33 cellular contexts compared by ENCODE assay signal in genomic region chr5:9399094-9399493, GRCh38.
"Had no signal": no experiment of that assay in that cellular context is flagged by ENCODE, and none has a peak within 500 bp of the region (broad histone marks: within the 10 kb centered on the region; RNA-seq: fewer than 3 reads in every experiment).

No MANE protein-coding gene starts in this region.

- H3K4me1 ChIP-seq: adrenal gland, breast epithelium had no signal

- H3K27ac ChIP-seq: adrenal gland, body of pancreas, brain microvascular endothelial cell, breast epithelium, VCaP had no signal

- H3K36me3 ChIP-seq: adrenal gland, brain microvascular endothelial cell, breast epithelium had no signal

- ATAC-seq: activated CD8-positive, alpha-beta T cell treated with anti-CD3 and anti-CD28 coated beads for 36 hours; activated naive CD4-positive, alpha-beta T cell treated with anti-CD3 and anti-CD28 coated beads, Interleukin-2, amount 50 U/mL, for 72 hours; activated T-cell treated with anti-CD3 and anti-CD28 coated beads, Interleukin-2, amount 50 U/mL, for 4 hours; activated T-cell treated with anti-CD3 and anti-CD28 coated beads, Interleukin-2, amount 50 U/mL, for 72 hours; activated T-helper 17 cell treated with anti-CD3 and anti-CD28 coated beads, Interleukin-2, amount 50 U/mL, for 72 hours had no signal

- H3K9me3 ChIP-seq: adrenal gland, body of pancreas had no signal

- DNase-seq: activated B cell treated with CpG ODN at 0.5 μM for 24 hours; activated CD4-positive, alpha-beta memory T cell treated with anti-CD3 and anti-CD28 coated beads for 36 hours; activated CD4-positive, alpha-beta T cell treated with anti-CD3 and anti-CD28 coated beads for 4 hours; activated CD4-positive, alpha-beta T cell treated with anti-CD3 and anti-CD28 coated beads, Interleukin-2, amount 10 ng/mL, durations not matched to agents 24 days and 14 days; activated CD4-positive, alpha-beta T cell treated with anti-CD3 and anti-CD28 coated beads, Interleukin-2, amount 50 U/mL, for 1 hour; activated CD4-positive, alpha-beta T cell treated with anti-CD3 and anti-CD28 coated beads, Interleukin-2, amount 50 U/mL, for 4 hours; activated CD4-positive, CD25-positive, alpha-beta regulatory T cell treated with anti-CD3 and anti-CD28 coated beads, Interleukin-2, amount 50 U/mL, for 72 hours; activated CD8-positive, alpha-beta memory T cell treated with anti-CD3 and anti-CD28 coated beads, Interleukin-2, amount 50 U/mL, for 4 hours; activated CD8-positive, alpha-beta T cell treated with anti-CD3 and anti-CD28 coated beads for 36 hours; activated effector memory CD4-positive, alpha-beta T cell treated with anti-CD3 and anti-CD28 coated beads, Interleukin-2, amount 50 U/mL, for 16 hours; activated gamma-delta T cell treated with Interleukin-2 at 50 U/mL for 16 hours; activated naive CD4-positive, alpha-beta T cell; activated naive CD4-positive, alpha-beta T cell treated with anti-CD3 and anti-CD28 coated beads for 36 hours; activated naive CD4-positive, alpha-beta T cell treated with anti-CD3 and anti-CD28 coated beads, Interleukin-2, amount 50 U/mL, for 16 hours; activated naive CD8-positive, alpha-beta T cell treated with anti-CD3 and anti-CD28 coated beads for 36 hours; activated T-cell treated with anti-CD3 and anti-CD28 coated beads for 4 hours; activated T-cell treated with anti-CD3 and anti-CD28 coated beads, Interleukin-2, amount 50 U/mL, for 1 hour; activated T-cell treated with anti-CD3 and anti-CD28 coated beads, Interleukin-2, amount 50 U/mL, for 4 hours; activated T-cell treated with anti-CD3 and anti-CD28 coated beads, Interleukin-2, amount 50 U/mL, for 72 hours; adrenal gland; amniotic stem cell; aorta; body of pancreas; brain microvascular endothelial cell; central memory CD4-positive, alpha-beta T cell; T-helper 2 cell; T-helper 9 cell had no signal

- FAIRE-seq: astrocyte, TTC549 had no signal

- H3K4me3 ChIP-seq: adrenal gland, body of pancreas, breast epithelium had no signal

- H3K27me3 ChIP-seq: adrenal gland, body of pancreas, brain microvascular endothelial cell, breast epithelium had no signal
